8 cellular contexts compared by ENCODE assay signal in the genomic region with DNA sequence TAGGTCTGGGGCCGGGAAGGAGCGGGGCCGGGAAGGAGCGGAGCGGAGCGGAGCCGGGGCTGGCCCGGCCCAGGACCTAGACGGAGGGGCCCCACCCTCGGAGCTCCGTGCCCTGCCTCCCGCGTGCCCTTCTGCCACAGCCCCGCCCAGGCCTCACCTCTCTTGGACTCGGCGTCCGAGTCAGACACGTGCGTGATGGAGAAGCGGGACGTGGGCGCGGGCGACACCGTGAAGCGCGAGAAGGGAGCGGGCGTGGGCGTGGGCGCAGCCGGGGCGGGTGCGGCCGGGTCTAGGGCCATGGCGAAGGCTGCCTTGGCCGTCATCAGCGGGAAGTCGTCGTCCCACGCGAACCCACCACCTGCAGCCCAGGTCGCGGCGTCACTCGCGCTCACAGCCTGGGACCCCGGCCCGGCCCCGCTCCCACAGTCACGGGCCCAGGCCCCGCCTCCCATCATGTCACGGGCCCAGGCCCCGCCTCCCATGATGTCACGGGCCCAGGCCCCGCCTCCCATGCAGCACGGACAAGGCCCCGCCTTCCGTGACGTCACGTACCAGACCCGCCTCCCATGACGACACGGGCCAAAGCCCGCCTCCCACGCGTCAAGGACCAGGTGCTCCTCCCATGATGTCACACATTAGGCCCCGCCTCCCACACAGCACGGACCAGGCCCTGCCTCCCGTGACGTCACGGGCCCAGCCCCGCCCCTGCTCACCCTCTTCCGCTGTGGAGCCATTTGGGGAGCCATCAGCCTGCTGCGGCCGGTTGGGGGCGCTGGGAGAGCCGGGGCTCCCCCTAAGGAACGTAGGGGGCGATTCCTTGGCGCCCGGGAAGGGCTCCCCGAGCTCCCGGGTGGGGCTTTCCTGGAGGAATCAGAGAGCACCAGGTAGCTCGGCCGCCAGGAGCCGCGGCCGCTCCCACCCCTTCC. TPM values are rescaled to one million over a fixed set of nuclear protein-coding genes. Genes with fewer than 3 reads are reported as not detected.
DNase-seq lines count a peak whose midpoint lies in the region; FAIRE-seq and TF ChIP-seq lines count a peak whose summit lies in the region.

No MANE protein-coding gene starts in this region.

- peak; percentile 79 for FAIRE-seq in HTR-8/SVneo (lab: Jason Lieb, UNC)

- WGBS in suprapubic skin: 25% methylated on average over 9 of the region's 89 CpGs

- H3K36me3 ChIP-seq in suprapubic skin: peaks cover 12% of the 10 kb centered on the region

- peaks cover 38% of the 10 kb centered on the region for H3K4me1 ChIP-seq in suprapubic skin

- DNase-seq in COLO829 (ENCODE audit: low spot score) (peak; percentile 97), HTR-8/SVneo (ENCODE audit: insufficient read length, low spot score) (peak; percentile 54), SK-N-DZ (ENCODE audit: low spot score) (peak; percentile 66), globus pallidus (ENCODE audit: low spot score) (peak; percentile 91), occipital lobe (lab: John Stamatoyannopoulos, UW) (peak; percentile 91), suprapubic skin (ENCODE audit: low spot score in 2 of 2) (peak; percentile 92), AML-193 (lab: John Stamatoyannopoulos, UW) (no peak)
- DNase-seq in activated naive CD4-positive, alpha-beta T cell treated with anti-CD3 and anti-CD28 coated beads, Interleukin-2, amount 50 U/mL, for 16 hours: peak; percentile 83

- H3K4me3 ChIP-seq in suprapubic skin: peak overlapping the region; percentile 38

- TF ChIP-seq CTCF in suprapubic skin (IDR thresholded peaks at IDR 0.05): peak in 1 of 2 donors; percentile 7

- no peak for TF ChIP-seq EP300 in suprapubic skin (IDR thresholded peaks at IDR 0.05)

- peaks cover 43% of the 10 kb centered on the region for H3K27me3 ChIP-seq in suprapubic skin

- H3K27ac ChIP-seq in suprapubic skin: no peak overlapping the region

- no peak for TF ChIP-seq POLR2A in suprapubic skin (IDR thresholded peaks at IDR 0.05)

- H3K9me3 ChIP-seq in suprapubic skin: no peaks in the 10 kb centered on the region

RNA-seq across cellular contexts. Expression of a gene that starts 45.8 kb away (rescaled TPM):
- polyA plus RNA-seq in SK-N-DZ (2014; cell fraction: cytosol; rRNA removed): not detected in 2 replicates
- not detected in 2 replicates for polyA plus RNA-seq in SK-N-DZ (2014; cell fraction: nucleus; rRNA removed)
- total RNA-seq in occipital lobe (not detected), suprapubic skin (not detected)

RNA-seq across cellular contexts. Expression of a gene that starts 46.5 kb away (rescaled TPM):
- 0.26 and 0.47 TPM in 2 replicates for polyA plus RNA-seq in SK-N-DZ (2014; cell fraction: cytosol; rRNA removed)
- 1.3 and 2.4 TPM in 2 replicates for polyA plus RNA-seq in SK-N-DZ (2014; cell fraction: nucleus; rRNA removed)
- total RNA-seq in occipital lobe (10.1 TPM), suprapubic skin (1 to 10 TPM in 2 of 4 donors, under 1 TPM in 2; 0.64 to 2.8 (median 1.1) TPM)

Comparison
In these comparisons a context has a peak if more than half of its experiments do, and no peak if none do; other contexts are left out.
1. DNase-seq: peak in COLO829 (single experiment), HTR-8/SVneo (single experiment), SK-N-DZ (single experiment), activated naive CD4-positive, alpha-beta T cell treated with anti-CD3 and anti-CD28 coated beads, Interleukin-2, amount 50 U/mL, for 16 hours (single experiment), globus pallidus (single experiment), occipital lobe (single experiment) and suprapubic skin (2 of 2); none in AML-193 (0 of 2).